ENCODE assay signal across 1 cellular context in genomic region chr16:85536411-85537330, GRCh38.
A peak's percentile ranks its signal among the peaks of the same experiment; 100 is the strongest.
TF ChIP-seq lines count a peak whose summit lies in the region.

No MANE protein-coding gene starts in this region.

TF ChIP-seq in K562, 482 proteins besides CTCF, POLR2A, EP300 and RAD21 (continued from another document and continues in another):
- TF ChIP-seq IRF9 (tag; IDR thresholded peaks at IDR 0.05) (no peak), HDGF (IDR thresholded peaks at IDR 0.05) (no peak), SP2 (IDR thresholded peaks at IDR 0.05; ENCODE audit: extremely low read depth, low read depth, low read length, poor library complexity, severe bottlenecking) (no peak), TSC22D4 (tag; IDR thresholded peaks at IDR 0.05) (no peak), TCF3 (CRISPR knock-in tag; IDR thresholded peaks at IDR 0.05) (no peak), RNF219 (CRISPR knock-in tag; IDR thresholded peaks at IDR 0.05) (no peak), ZFPM2 (CRISPR knock-in tag; IDR thresholded peaks at IDR 0.05) (peak; percentile 47; the same call in 1 of the 2 replicates), SMARCA5 (IDR thresholded peaks at IDR 0.05) (no peak), LARP7 (IDR thresholded peaks at IDR 0.05) (no peak), ZKSCAN3 (CRISPR knock-in tag; IDR thresholded peaks at IDR 0.05) (peak; percentile 16; the same call in 1 of the 2 replicates), ZNF764 (CRISPR knock-in tag; IDR thresholded peaks at IDR 0.05; ENCODE audit: low read depth) (no peak), TFAP4 (CRISPR knock-in tag; IDR thresholded peaks at IDR 0.05; ENCODE audit: borderline replicate concordance) (peak; percentile 42; the same call in 1 of the 2 replicates), ZNF232 (CRISPR knock-in tag; IDR thresholded peaks at IDR 0.05) (no peak), HMGXB4 (CRISPR knock-in tag; IDR thresholded peaks at IDR 0.05) (no peak), KLF13 (tag; IDR thresholded peaks at IDR 0.05; ENCODE audit: borderline replicate concordance, low read depth) (peak; percentile 57; the same call in 1 of the 2 replicates), ZC3H4 (CRISPR knock-in tag; IDR thresholded peaks at IDR 0.05; ENCODE audit: borderline replicate concordance) (no peak), POU5F1 (IDR thresholded peaks at IDR 0.05; ENCODE audit: borderline replicate concordance, low read depth, low read length, partially characterized antibody) (no peak), SREBF2 (CRISPR knock-in tag; IDR thresholded peaks at IDR 0.05) (no peak), MCM5 (IDR thresholded peaks at IDR 0.05; ENCODE audit: low read depth) (no peak), THAP7 (CRISPR knock-in tag; IDR thresholded peaks at IDR 0.05) (peak; percentile 40; the same call in 1 of the 2 replicates), STAG1 (CRISPR knock-in tag; IDR thresholded peaks at IDR 0.05; ENCODE audit: borderline replicate concordance) (no peak), ZNF699 (CRISPR knock-in tag; IDR thresholded peaks at IDR 0.05; ENCODE audit: insufficient replicate concordance) (no peak), RERE (CRISPR knock-in tag; IDR thresholded peaks at IDR 0.05; ENCODE audit: borderline replicate concordance) (no peak), BCLAF1 (IDR thresholded peaks at IDR 0.05; ENCODE audit: borderline replicate concordance in 1 of 2, control insufficient read depth in 1 of 2, low read depth in 2 of 2, low read length in 1 of 2) (no peak), CSDE1 (IDR thresholded peaks at IDR 0.05) (no peak), HNRNPK (IDR thresholded peaks at IDR 0.05; ENCODE audit: low read depth, low read length, poor library complexity, severe bottlenecking) (no peak), FOXP1 (CRISPR knock-in tag; IDR thresholded peaks at IDR 0.05) (no peak)
- TF ChIP-seq, protein P1, sequence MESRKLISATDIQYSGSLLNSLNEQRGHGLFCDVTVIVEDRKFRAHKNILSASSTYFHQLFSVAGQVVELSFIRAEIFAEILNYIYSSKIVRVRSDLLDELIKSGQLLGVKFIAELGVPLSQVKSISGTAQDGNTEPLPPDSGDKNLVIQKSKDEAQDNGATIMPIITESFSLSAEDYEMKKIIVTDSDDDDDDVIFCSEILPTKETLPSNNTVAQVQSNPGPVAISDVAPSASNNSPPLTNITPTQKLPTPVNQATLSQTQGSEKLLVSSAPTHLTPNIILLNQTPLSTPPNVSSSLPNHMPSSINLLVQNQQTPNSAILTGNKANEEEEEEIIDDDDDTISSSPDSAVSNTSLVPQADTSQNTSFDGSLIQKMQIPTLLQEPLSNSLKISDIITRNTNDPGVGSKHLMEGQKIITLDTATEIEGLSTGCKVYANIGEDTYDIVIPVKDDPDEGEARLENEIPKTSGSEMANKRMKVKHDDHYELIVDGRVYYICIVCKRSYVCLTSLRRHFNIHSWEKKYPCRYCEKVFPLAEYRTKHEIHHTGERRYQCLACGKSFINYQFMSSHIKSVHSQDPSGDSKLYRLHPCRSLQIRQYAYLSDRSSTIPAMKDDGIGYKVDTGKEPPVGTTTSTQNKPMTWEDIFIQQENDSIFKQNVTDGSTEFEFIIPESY (CRISPR knock-in tag; IDR thresholded peaks at IDR 0.05) = no peak
- TF ChIP-seq, protein P2, sequence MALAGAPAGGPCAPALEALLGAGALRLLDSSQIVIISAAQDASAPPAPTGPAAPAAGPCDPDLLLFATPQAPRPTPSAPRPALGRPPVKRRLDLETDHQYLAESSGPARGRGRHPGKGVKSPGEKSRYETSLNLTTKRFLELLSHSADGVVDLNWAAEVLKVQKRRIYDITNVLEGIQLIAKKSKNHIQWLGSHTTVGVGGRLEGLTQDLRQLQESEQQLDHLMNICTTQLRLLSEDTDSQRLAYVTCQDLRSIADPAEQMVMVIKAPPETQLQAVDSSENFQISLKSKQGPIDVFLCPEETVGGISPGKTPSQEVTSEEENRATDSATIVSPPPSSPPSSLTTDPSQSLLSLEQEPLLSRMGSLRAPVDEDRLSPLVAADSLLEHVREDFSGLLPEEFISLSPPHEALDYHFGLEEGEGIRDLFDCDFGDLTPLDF (CRISPR knock-in tag; IDR thresholded peaks at IDR 0.05) = no peak
- TF ChIP-seq, protein P3, sequence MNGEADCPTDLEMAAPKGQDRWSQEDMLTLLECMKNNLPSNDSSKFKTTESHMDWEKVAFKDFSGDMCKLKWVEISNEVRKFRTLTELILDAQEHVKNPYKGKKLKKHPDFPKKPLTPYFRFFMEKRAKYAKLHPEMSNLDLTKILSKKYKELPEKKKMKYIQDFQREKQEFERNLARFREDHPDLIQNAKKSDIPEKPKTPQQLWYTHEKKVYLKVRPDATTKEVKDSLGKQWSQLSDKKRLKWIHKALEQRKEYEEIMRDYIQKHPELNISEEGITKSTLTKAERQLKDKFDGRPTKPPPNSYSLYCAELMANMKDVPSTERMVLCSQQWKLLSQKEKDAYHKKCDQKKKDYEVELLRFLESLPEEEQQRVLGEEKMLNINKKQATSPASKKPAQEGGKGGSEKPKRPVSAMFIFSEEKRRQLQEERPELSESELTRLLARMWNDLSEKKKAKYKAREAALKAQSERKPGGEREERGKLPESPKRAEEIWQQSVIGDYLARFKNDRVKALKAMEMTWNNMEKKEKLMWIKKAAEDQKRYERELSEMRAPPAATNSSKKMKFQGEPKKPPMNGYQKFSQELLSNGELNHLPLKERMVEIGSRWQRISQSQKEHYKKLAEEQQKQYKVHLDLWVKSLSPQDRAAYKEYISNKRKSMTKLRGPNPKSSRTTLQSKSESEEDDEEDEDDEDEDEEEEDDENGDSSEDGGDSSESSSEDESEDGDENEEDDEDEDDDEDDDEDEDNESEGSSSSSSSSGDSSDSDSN (IDR thresholded peaks at IDR 0.05; ENCODE audit: borderline replicate concordance in 1 of 2, low read depth in 2 of 2, low read length in 2 of 2) = no peak
- TF ChIP-seq, protein P4, sequence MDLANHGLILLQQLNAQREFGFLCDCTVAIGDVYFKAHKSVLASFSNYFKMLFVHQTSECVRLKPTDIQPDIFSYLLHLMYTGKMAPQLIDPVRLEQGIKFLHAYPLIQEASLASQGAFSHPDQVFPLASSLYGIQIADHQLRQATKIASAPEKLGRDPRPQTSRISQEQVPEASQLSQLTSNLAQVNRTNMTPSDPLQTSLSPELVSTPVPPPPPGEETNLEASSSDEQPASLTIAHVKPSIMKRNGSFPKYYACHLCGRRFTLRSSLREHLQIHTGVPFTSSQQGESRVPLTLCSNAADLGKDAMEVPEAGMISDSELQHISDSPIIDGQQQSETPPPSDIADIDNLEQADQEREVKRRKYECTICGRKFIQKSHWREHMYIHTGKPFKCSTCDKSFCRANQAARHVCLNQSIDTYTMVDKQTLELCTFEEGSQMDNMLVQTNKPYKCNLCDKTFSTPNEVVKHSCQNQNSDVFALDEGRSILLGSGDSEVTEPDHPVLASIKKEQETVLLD (IDR thresholded peaks at IDR 0.05) = 0 out of 2 replicates have a peak, but pooled peaks have one; percentile 28
